Comparison of ENCODE assay signal across 1 cellular context in genomic region chr3:188272481-188273372, GRCh38.
TF ChIP-seq lines count a peak whose summit lies in the region.

No MANE protein-coding gene starts in this region.

TF ChIP-seq in HEK293, 187 proteins besides CTCF, POLR2A, EP300 and RAD21 (continued from another document and continues in another):
- TF ChIP-seq ZNF791 (tag by site-specific recombination; IDR thresholded peaks at IDR 0.05) (no peak), ZFHX2 (tag by site-specific recombination; conservative IDR thresholded peaks at IDR 0.05) (peak; percentile 74), ZBTB6 (tag by site-specific recombination; IDR thresholded peaks at IDR 0.05) (no peak), OSR2 (tag by site-specific recombination; IDR thresholded peaks at IDR 0.05) (peak; percentile 89), ZNF610 (tag by site-specific recombination; IDR thresholded peaks at IDR 0.05; ENCODE audit: borderline replicate concordance) (no peak), ZNF513 (tag by site-specific recombination; IDR thresholded peaks at IDR 0.05) (no peak), ZNF510 (tag by site-specific recombination; IDR thresholded peaks at IDR 0.05; ENCODE audit: insufficient replicate concordance) (no peak), ZNF423 (tag by site-specific recombination; IDR thresholded peaks at IDR 0.05) (no peak), YY1 (tag by site-specific recombination; IDR thresholded peaks at IDR 0.05) (no peak), ZNF658 (tag by site-specific recombination; IDR thresholded peaks at IDR 0.05) (no peak), GLIS2 (tag by site-specific recombination; IDR thresholded peaks at IDR 0.05) (0 out of 2 replicates have a peak, but pooled peaks have one; percentile 18), HOXC10 (CRISPR knock-in tag; IDR thresholded peaks at IDR 0.05) (no peak), ZSCAN30 (tag by site-specific recombination; IDR thresholded peaks at IDR 0.05) (no peak), ZNF146 (tag by site-specific recombination; IDR thresholded peaks at IDR 0.05) (peak; percentile 26; the same call in 1 of the 2 replicates), ZNF175 (tag by site-specific recombination; IDR thresholded peaks at IDR 0.05) (no peak), PRDM2 (tag by site-specific recombination; IDR thresholded peaks at IDR 0.05; ENCODE audit: borderline replicate concordance) (no peak), ZEB2 (tag by site-specific recombination; IDR thresholded peaks at IDR 0.05) (peak; percentile 97), ZNF549 (tag by site-specific recombination; IDR thresholded peaks at IDR 0.05) (no peak), INSM2 (tag by site-specific recombination; IDR thresholded peaks at IDR 0.05) (peak; percentile 80), ZNF664 (tag by site-specific recombination; IDR thresholded peaks at IDR 0.05) (no peak), ZNF324 (tag by site-specific recombination; IDR thresholded peaks at IDR 0.05) (no peak), ZBTB8A (tag by site-specific recombination; IDR thresholded peaks at IDR 0.05) (peak; percentile 72), ZNF580 (tag by site-specific recombination; IDR thresholded peaks at IDR 0.05) (no peak), ZNF394 (tag by site-specific recombination; IDR thresholded peaks at IDR 0.05; ENCODE audit: borderline replicate concordance) (peak; percentile 68; the same call in 1 of the 2 replicates), ZNF76 (tag by site-specific recombination; IDR thresholded peaks at IDR 0.05; ENCODE audit: borderline replicate concordance, low read depth) (0 out of 2 replicates have a peak, but pooled peaks have one; percentile 35), ZNF843 (tag by site-specific recombination; IDR thresholded peaks at IDR 0.05) (peak; percentile 88), TRIM28 (IDR thresholded peaks at IDR 0.05; ENCODE audit: borderline replicate concordance, low read length) (peak; percentile 14; the same call in 1 of the 2 replicates), ZNF792 (tag by site-specific recombination; IDR thresholded peaks at IDR 0.05) (no peak), ZNF148 (tag by site-specific recombination; IDR thresholded peaks at IDR 0.05; ENCODE audit: borderline replicate concordance) (no peak), ZNF560 (tag by site-specific recombination; IDR thresholded peaks at IDR 0.05; ENCODE audit: borderline replicate concordance) (no peak), ZNF23 (tag by site-specific recombination; IDR thresholded peaks at IDR 0.05; ENCODE audit: borderline replicate concordance) (no peak), ZFP69B (tag by site-specific recombination; IDR thresholded peaks at IDR 0.05) (peak; percentile 68), ZXDB (tag by site-specific recombination; IDR thresholded peaks at IDR 0.05) (peak; percentile 44; the same call in 1 of the 2 replicates), SP2 (tag by site-specific recombination; IDR thresholded peaks at IDR 0.05) (peak; percentile 47; the same call in 1 of the 2 replicates), ZNF544 (tag by site-specific recombination; IDR thresholded peaks at IDR 0.05) (no peak), GFI1B (tag by site-specific recombination; IDR thresholded peaks at IDR 0.05) (peak; percentile 56; the same call in 1 of the 2 replicates), ZNF624 (tag by site-specific recombination; IDR thresholded peaks at IDR 0.05) (no peak)
- TF ChIP-seq, protein P1, sequence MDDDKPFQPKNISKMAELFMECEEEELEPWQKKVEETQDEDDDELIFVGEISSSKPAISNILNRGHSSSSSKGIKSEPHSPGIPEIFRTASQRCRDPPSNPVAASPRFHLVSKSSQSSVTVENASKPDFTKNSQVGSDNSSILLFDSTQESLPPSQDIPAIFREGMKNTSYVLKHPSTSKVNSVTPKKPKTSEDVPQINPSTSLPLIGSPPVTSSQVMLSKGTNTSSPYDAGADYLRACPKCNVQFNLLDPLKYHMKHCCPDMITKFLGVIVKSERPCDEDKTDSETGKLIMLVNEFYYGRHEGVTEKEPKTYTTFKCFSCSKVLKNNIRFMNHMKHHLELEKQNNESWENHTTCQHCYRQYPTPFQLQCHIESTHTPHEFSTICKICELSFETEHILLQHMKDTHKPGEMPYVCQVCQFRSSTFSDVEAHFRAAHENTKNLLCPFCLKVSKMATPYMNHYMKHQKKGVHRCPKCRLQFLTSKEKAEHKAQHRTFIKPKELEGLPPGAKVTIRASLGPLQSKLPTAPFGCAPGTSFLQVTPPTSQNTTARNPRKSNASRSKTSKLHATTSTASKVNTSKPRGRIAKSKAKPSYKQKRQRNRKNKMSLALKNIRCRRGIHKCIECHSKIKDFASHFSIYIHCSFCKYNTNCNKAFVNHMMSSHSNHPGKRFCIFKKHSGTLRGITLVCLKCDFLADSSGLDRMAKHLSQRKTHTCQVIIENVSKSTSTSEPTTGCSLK (tag by site-specific recombination; IDR thresholded peaks at IDR 0.05), result no peak
- TF ChIP-seq, protein P2, sequence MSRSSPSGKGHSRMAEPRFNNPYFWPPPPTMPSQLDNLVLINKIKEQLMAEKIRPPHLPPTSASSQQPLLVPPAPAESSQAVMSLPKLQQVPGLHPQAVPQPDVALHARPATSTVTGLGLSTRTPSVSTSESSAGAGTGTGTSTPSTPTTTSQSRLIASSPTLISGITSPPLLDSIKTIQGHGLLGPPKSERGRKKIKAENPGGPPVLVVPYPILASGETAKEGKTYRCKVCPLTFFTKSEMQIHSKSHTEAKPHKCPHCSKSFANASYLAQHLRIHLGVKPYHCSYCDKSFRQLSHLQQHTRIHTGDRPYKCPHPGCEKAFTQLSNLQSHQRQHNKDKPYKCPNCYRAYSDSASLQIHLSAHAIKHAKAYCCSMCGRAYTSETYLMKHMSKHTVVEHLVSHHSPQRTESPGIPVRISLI (tag by site-specific recombination; IDR thresholded peaks at IDR 0.05), result peak; percentile 25; the same call in 1 of the 2 replicates
- TF ChIP-seq, protein P3, sequence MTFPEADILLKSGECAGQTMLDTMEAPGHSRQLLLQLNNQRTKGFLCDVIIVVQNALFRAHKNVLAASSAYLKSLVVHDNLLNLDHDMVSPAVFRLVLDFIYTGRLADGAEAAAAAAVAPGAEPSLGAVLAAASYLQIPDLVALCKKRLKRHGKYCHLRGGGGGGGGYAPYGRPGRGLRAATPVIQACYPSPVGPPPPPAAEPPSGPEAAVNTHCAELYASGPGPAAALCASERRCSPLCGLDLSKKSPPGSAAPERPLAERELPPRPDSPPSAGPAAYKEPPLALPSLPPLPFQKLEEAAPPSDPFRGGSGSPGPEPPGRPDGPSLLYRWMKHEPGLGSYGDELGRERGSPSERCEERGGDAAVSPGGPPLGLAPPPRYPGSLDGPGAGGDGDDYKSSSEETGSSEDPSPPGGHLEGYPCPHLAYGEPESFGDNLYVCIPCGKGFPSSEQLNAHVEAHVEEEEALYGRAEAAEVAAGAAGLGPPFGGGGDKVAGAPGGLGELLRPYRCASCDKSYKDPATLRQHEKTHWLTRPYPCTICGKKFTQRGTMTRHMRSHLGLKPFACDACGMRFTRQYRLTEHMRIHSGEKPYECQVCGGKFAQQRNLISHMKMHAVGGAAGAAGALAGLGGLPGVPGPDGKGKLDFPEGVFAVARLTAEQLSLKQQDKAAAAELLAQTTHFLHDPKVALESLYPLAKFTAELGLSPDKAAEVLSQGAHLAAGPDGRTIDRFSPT (tag by site-specific recombination; IDR thresholded peaks at IDR 0.05), result peak; percentile 89
- TF ChIP-seq, protein P4, sequence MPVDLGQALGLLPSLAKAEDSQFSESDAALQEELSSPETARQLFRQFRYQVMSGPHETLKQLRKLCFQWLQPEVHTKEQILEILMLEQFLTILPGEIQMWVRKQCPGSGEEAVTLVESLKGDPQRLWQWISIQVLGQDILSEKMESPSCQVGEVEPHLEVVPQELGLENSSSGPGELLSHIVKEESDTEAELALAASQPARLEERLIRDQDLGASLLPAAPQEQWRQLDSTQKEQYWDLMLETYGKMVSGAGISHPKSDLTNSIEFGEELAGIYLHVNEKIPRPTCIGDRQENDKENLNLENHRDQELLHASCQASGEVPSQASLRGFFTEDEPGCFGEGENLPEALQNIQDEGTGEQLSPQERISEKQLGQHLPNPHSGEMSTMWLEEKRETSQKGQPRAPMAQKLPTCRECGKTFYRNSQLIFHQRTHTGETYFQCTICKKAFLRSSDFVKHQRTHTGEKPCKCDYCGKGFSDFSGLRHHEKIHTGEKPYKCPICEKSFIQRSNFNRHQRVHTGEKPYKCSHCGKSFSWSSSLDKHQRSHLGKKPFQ (tag by site-specific recombination; IDR thresholded peaks at IDR 0.05), result no peak; the same call in 1 of the 2 replicates
